Comparison of ENCODE assay signal across 23 cellular contexts in genomic region chr15:67639591-67639990, GRCh38.
"Had no signal": no experiment of that assay in that cellular context is flagged by ENCODE, and none has a peak within 500 bp of the region (broad histone marks: within the 10 kb centered on the region; RNA-seq: fewer than 3 reads in every experiment).

No MANE protein-coding gene starts in this region.

- H3K27ac ChIP-seq: HL-60, KMS-11, SJCRH30 had no signal

- FAIRE-seq: HTR-8/SVneo, K562, RCC 7860 had no signal

- H3K4me3 ChIP-seq: K562, SJCRH30 had no signal

- H3K4me1 ChIP-seq: SJCRH30 had no signal

- DNase-seq: Kasumi-1, MM.1S, NCI-H1092 treated with DMSO at 0.1 percent for 48 hours, NCI-H1436, NCI-H187, NCI-H2029, NCI-H2081 treated with DMSO at 0.1 percent for 48 hours, NCI-H2171, NCI-H226, NCI-H446, NCI-H510A, NCI-H524 treated with DMSO at 0.1 percent for 48 hours, NCI-H69, NCI-H774, RPMI8226, SHP77 treated with DMSO at 0.1 percent for 48 hours, SJCRH30 had no signal

- ATAC-seq: K562, SK-N-SH treated with all-trans-retinoic acid at 6 μM for 48 hours had no signal

- H3K36me3 ChIP-seq: SJCRH30 had no signal

- H3K27me3 ChIP-seq: SJCRH30 had no signal
